Comparison of ENCODE assay signal across 1 cellular context in the genomic region with DNA sequence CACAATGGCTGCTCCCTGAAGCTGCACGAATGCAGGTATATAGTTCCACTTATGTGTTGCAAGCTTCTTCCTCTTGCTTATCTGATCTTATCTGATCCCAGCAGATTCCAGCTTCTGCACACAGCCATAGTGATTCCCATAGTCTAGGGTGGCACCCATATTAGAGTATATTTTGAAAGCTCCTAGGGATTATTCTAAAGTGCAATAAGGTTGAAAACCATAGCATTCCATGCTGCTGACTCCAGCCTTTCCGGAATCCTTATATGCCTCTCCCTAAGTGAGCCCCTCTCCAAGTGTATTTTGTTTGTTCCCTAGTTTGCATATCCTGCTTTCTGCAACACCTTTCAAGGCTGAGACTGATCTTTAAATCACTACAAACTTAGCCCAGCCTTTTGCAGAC.
TF ChIP-seq lines count a peak whose summit lies in the region.

No MANE protein-coding gene starts in this region.

TF ChIP-seq in SK-N-SH treated with all-trans-retinoic acid at 6 μM for 48 hours, 23 proteins besides CTCF, POLR2A, EP300 and RAD21 (continued from another document):
- TF ChIP-seq, protein P1, sequence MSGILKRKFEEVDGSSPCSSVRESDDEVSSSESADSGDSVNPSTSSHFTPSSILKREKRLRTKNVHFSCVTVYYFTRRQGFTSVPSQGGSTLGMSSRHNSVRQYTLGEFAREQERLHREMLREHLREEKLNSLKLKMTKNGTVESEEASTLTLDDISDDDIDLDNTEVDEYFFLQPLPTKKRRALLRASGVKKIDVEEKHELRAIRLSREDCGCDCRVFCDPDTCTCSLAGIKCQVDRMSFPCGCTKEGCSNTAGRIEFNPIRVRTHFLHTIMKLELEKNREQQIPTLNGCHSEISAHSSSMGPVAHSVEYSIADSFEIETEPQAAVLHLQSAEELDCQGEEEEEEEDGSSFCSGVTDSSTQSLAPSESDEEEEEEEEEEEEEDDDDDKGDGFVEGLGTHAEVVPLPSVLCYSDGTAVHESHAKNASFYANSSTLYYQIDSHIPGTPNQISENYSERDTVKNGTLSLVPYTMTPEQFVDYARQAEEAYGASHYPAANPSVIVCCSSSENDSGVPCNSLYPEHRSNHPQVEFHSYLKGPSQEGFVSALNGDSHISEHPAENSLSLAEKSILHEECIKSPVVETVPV (CRISPR knock-in tag; IDR thresholded peaks at IDR 0.05): no peak
- TF ChIP-seq ZNF70 (CRISPR knock-in tag; IDR thresholded peaks at IDR 0.05) (no peak), ISL1 (CRISPR knock-in tag; IDR thresholded peaks at IDR 0.05) (no peak), PPARA (CRISPR knock-in tag; IDR thresholded peaks at IDR 0.05; ENCODE audit: borderline replicate concordance) (no peak), TCF4 (CRISPR knock-in tag; IDR thresholded peaks at IDR 0.05; ENCODE audit: borderline replicate concordance) (no peak), BACH2 (CRISPR knock-in tag; IDR thresholded peaks at IDR 0.05; ENCODE audit: borderline replicate concordance) (no peak), ZNF565 (CRISPR knock-in tag; conservative IDR thresholded peaks at IDR 0.05; ENCODE audit: low read depth) (no peak), ZC3H10 (CRISPR knock-in tag; IDR thresholded peaks at IDR 0.05) (no peak), OSR1 (CRISPR knock-in tag; IDR thresholded peaks at IDR 0.05) (no peak), GLIS3 (CRISPR knock-in tag; IDR thresholded peaks at IDR 0.05) (no peak)
